8 cellular contexts compared by ENCODE assay signal in genomic region chr1:186680031-186681012, GRCh38. TPM values are rescaled to one million over a fixed set of nuclear protein-coding genes. Genes with fewer than 3 reads are reported as not detected.
DNase-seq lines count a peak whose midpoint lies in the region; ATAC-seq, FAIRE-seq and TF ChIP-seq lines count a peak whose summit lies in the region.

Gene PTGS2 (minus strand): TSS chr1:186680423. CDS start chr1:186680290, 133 bp downstream.

- no peaks in the 10 kb centered on the region for H3K27me3 ChIP-seq in esophagus (ENCODE audit: control insufficient read depth in 1 of 2, insufficient read depth in 2 of 2, low read length in 2 of 2)

- peak; percentile 77 for FAIRE-seq in A549 (lab: Jason Lieb, UNC)

- peak; percentile 48 for TF ChIP-seq CTCF in A549 (IDR thresholded peaks at IDR 0.05)

- no peaks in the 10 kb centered on the region for H3K9me3 Mint-ChIP-seq in activated CD4-positive, alpha-beta memory T cell treated with anti-CD3 and anti-CD28 coated beads, Interleukin-2, amount 10 ng/mL, durations not matched to agents 7 days and 5 days
- H3K9me3 Mint-ChIP-seq in stimulated activated effector memory CD8-positive, alpha-beta T cell treated with anti-CD3 and anti-CD28 coated beads, Interleukin-12 subunit alpha, Interleukin-12 subunit beta, amount 100 ng/mL, for 72 hours: peaks cover 2% of the 10 kb centered on the region

- peak; percentile 35 to 58; a peak in 4 of 5 replicates for TF ChIP-seq RAD21 in A549 (conservative IDR thresholded peaks at IDR 0.05 in 1 of 2, IDR thresholded peaks at IDR 0.05 in 1 of 2)

- CTCF ChIA-PET in A549 (lab: Yijun Ruan, JAX): interaction anchor here (0.6 to 2.9 kb wide), 31 partner anchors 10 to 309 kb away, joined by 3 to 24 read pairs (median 4); partner anchors contain the start of gene TPR
- CTCF ChIA-PET in activated CD4-positive, alpha-beta memory T cell treated with anti-CD3 and anti-CD28 coated beads, Interleukin-2, amount 10 ng/mL, durations not matched to agents 7 days and 5 days (lab: Charles Lee): interaction anchor here (0.8 to 1.3 kb wide), 3 partner anchors 8 to 74 kb away, joined by 3 to 4 read pairs (median 3); no protein-coding TSS in a partner anchor

- peak within 1 kb of the TSS; percentile 72 for H3K4me3 ChIP-seq in A549
- peak within 1 kb of the TSS; percentile 53 to 63 for H3K4me3 ChIP-seq in esophagus (ENCODE audit: low read depth in 1 of 2, low read length in 2 of 2)

- TF ChIP-seq EP300 in A549 (IDR thresholded peaks at IDR 0.05): peak; percentile 55 to 75; a peak in 3 of 5 replicates

- peak; percentile 90 for TF ChIP-seq POLR2A in A549 (IDR thresholded peaks at IDR 0.05; ENCODE audit: low read length)

- POLR2A ChIA-PET in A549 (lab: Yijun Ruan, JAX): interaction anchor here (0.6 to 1.9 kb wide), 8 partner anchors 36 to 306 kb away, joined by 3 to 7 read pairs (median 4); partner anchors contain the start of gene TPR
- POLR2A ChIA-PET in activated CD4-positive, alpha-beta memory T cell treated with anti-CD3 and anti-CD28 coated beads, Interleukin-2, amount 10 ng/mL, durations not matched to agents 7 days and 5 days (lab: Charles Lee): no interaction called here

- H3K4me3 Mint-ChIP-seq in activated CD4-positive, alpha-beta memory T cell treated with anti-CD3 and anti-CD28 coated beads, Interleukin-2, amount 10 ng/mL, durations not matched to agents 7 days and 5 days: peak within 1 kb of the TSS; percentile 70
- H3K4me3 Mint-ChIP-seq in stimulated activated effector memory CD8-positive, alpha-beta T cell treated with anti-CD3 and anti-CD28 coated beads, Interleukin-12 subunit alpha, Interleukin-12 subunit beta, amount 100 ng/mL, for 72 hours: peak within 1 kb of the TSS; percentile 40

- peak within 1 kb of the TSS; percentile 80 for H3K4me2 ChIP-seq in A549

- peaks cover 15% of the 10 kb centered on the region for H3K4me1 Mint-ChIP-seq in activated CD4-positive, alpha-beta memory T cell treated with anti-CD3 and anti-CD28 coated beads, Interleukin-2, amount 10 ng/mL, durations not matched to agents 7 days and 5 days
- peaks cover 6% of the 10 kb centered on the region for H3K4me1 Mint-ChIP-seq in stimulated activated effector memory CD8-positive, alpha-beta T cell treated with anti-CD3 and anti-CD28 coated beads, Interleukin-12 subunit alpha, Interleukin-12 subunit beta, amount 100 ng/mL, for 72 hours

- no peaks in the 10 kb centered on the region for H3K36me3 ChIP-seq in esophagus (ENCODE audit: control insufficient read depth in 2 of 2, insufficient read depth in 2 of 2, low read length in 1 of 2)

- H3K9me3 ChIP-seq in A549 (no peaks in the 10 kb centered on the region), esophagus (ENCODE audit: control insufficient read depth in 2 of 2, insufficient read depth in 1 of 2, low read depth in 1 of 2, low read length in 1 of 2) (no peaks in the 10 kb centered on the region)

- WGBS in A549 (ENCODE audit: missing lambda C conversion rate): 1% methylated on average over 56 of the region's 66 CpGs
- 1 to 2% methylated on average over 66 of the region's 66 CpGs for WGBS in esophagus, 2 donors

- DNase-seq in A549 (ENCODE audit: low read depth in 1 of 2, low spot score in 1 of 2) (peak; percentile 84 to 97), NCI-H345 treated with DMSO at 0.1 percent for 48 hours (lab: John Stamatoyannopoulos, UW; ENCODE audit: unreplicated experiment) (peak; percentile 47), midbrain (lab: John Stamatoyannopoulos, UW) (peak; percentile 25)
- peak; percentile 43 for DNase-seq in activated CD4-positive, alpha-beta memory T cell treated with anti-CD3 and anti-CD28 coated beads, Interleukin-2, amount 10 ng/mL, durations not matched to agents 7 days and 5 days
- DNase-seq in stimulated activated effector memory CD8-positive, alpha-beta T cell treated with anti-CD3 and anti-CD28 coated beads, Interleukin-12 subunit alpha, Interleukin-12 subunit beta, amount 100 ng/mL, for 72 hours (ENCODE audit: low spot score in 2 of 2): peak in 1 of 2 donors; percentile 49

- H3K36me3 Mint-ChIP-seq in activated CD4-positive, alpha-beta memory T cell treated with anti-CD3 and anti-CD28 coated beads, Interleukin-2, amount 10 ng/mL, durations not matched to agents 7 days and 5 days (ENCODE audit: low read depth): no peaks in the 10 kb centered on the region
- H3K36me3 Mint-ChIP-seq in stimulated activated effector memory CD8-positive, alpha-beta T cell treated with anti-CD3 and anti-CD28 coated beads, Interleukin-12 subunit alpha, Interleukin-12 subunit beta, amount 100 ng/mL, for 72 hours: no peaks in the 10 kb centered on the region

- H3K4me1 ChIP-seq in A549 (peaks cover 35% of the 10 kb centered on the region), esophagus (ENCODE audit: control insufficient read depth in 2 of 2, insufficient read depth in 2 of 2, low read length in 1 of 2) (no peaks in the 10 kb centered on the region)

- ATAC-seq in A549 (peak; percentile 98 to 99), GM18517 (IDR thresholded peaks at IDR 0.05; ENCODE audit: unreplicated experiment) (peak; percentile 89), HG02981 (IDR thresholded peaks at IDR 0.05; ENCODE audit: unreplicated experiment) (peak; percentile 88)
- peak; percentile 75 for ATAC-seq in stimulated activated effector memory CD8-positive, alpha-beta T cell treated with anti-CD3 and anti-CD28 coated beads, Interleukin-12 subunit alpha, Interleukin-12 subunit beta, amount 100 ng/mL, for 72 hours

- H3K27me3 Mint-ChIP-seq in activated CD4-positive, alpha-beta memory T cell treated with anti-CD3 and anti-CD28 coated beads, Interleukin-2, amount 10 ng/mL, durations not matched to agents 7 days and 5 days: peaks cover 48% of the 10 kb centered on the region

- H3K27ac Mint-ChIP-seq in activated CD4-positive, alpha-beta memory T cell treated with anti-CD3 and anti-CD28 coated beads, Interleukin-2, amount 10 ng/mL, durations not matched to agents 7 days and 5 days: no peak within 1 kb of the TSS
- peak within 1 kb of the TSS; percentile 55 for H3K27ac Mint-ChIP-seq in stimulated activated effector memory CD8-positive, alpha-beta T cell treated with anti-CD3 and anti-CD28 coated beads, Interleukin-12 subunit alpha, Interleukin-12 subunit beta, amount 100 ng/mL, for 72 hours

- H3K27ac ChIP-seq in A549 (peak within 1 kb of the TSS; percentile 93), esophagus (ENCODE audit: low read depth in 2 of 2, low read length in 1 of 2) (peak within 1 kb of the TSS; percentile 83 to 87)

TF ChIP-seq in A549, 52 proteins besides CTCF, POLR2A, EP300 and RAD21 (continues in another document):
- TF ChIP-seq RNF2 (IDR thresholded peaks at IDR 0.05; ENCODE audit: borderline replicate concordance, low read depth): no peak
- no peak for TF ChIP-seq KDM1A (IDR thresholded peaks at IDR 0.05; ENCODE audit: low read depth)
- TF ChIP-seq, protein P1, sequence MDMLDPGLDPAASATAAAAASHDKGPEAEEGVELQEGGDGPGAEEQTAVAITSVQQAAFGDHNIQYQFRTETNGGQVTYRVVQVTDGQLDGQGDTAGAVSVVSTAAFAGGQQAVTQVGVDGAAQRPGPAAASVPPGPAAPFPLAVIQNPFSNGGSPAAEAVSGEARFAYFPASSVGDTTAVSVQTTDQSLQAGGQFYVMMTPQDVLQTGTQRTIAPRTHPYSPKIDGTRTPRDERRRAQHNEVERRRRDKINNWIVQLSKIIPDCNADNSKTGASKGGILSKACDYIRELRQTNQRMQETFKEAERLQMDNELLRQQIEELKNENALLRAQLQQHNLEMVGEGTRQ (IDR thresholded peaks at IDR 0.05): peak; percentile 63
- TF ChIP-seq CHD2 (IDR thresholded peaks at IDR 0.05; ENCODE audit: low read length, partially characterized antibody): peak; percentile 32
- peak; percentile 75 for TF ChIP-seq MAX (IDR thresholded peaks at IDR 0.05)
- 0 out of 2 replicates have a peak, but pooled peaks have one; percentile 25 for TF ChIP-seq MAZ (IDR thresholded peaks at IDR 0.05; ENCODE audit: borderline replicate concordance, low read depth, low read length)
- TF ChIP-seq, protein P2, sequence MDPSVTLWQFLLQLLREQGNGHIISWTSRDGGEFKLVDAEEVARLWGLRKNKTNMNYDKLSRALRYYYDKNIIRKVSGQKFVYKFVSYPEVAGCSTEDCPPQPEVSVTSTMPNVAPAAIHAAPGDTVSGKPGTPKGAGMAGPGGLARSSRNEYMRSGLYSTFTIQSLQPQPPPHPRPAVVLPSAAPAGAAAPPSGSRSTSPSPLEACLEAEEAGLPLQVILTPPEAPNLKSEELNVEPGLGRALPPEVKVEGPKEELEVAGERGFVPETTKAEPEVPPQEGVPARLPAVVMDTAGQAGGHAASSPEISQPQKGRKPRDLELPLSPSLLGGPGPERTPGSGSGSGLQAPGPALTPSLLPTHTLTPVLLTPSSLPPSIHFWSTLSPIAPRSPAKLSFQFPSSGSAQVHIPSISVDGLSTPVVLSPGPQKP (IDR thresholded peaks at IDR 0.05; ENCODE audit: low read depth, low read length): peak; percentile 85; the same call in 1 of the 2 replicates
- TF ChIP-seq HOXB5 (CRISPR knock-in tag; IDR thresholded peaks at IDR 0.05): no peak
- TF ChIP-seq EHF (CRISPR knock-in tag; IDR thresholded peaks at IDR 0.05): 0 out of 2 replicates have a peak, but pooled peaks have one; percentile 5
- no peak for TF ChIP-seq SREBF2 (IDR thresholded peaks at IDR 0.05)
- TF ChIP-seq NPAS2 (CRISPR knock-in tag; IDR thresholded peaks at IDR 0.05; ENCODE audit: borderline replicate concordance): no peak
- no peak for TF ChIP-seq ZNF302 (CRISPR knock-in tag; IDR thresholded peaks at IDR 0.05)
- no peak for TF ChIP-seq RCOR1 (IDR thresholded peaks at IDR 0.05; ENCODE audit: low read depth, low read length)
- no peak for TF ChIP-seq TP53 (CRISPR knock-in tag; IDR thresholded peaks at IDR 0.05)
- no peak for TF ChIP-seq FOSL2 (IDR thresholded peaks at IDR 0.05)
- peak; percentile 44 for TF ChIP-seq FOSL2 (CRISPR knock-in tag; IDR thresholded peaks at IDR 0.05)
- no peak for TF ChIP-seq ZC3H11A (IDR thresholded peaks at IDR 0.05)
- TF ChIP-seq EHMT2 (IDR thresholded peaks at IDR 0.05; ENCODE audit: low read depth): no peak
- TF ChIP-seq NR3C1 (IDR thresholded peaks at IDR 0.05): no peak
- no peak for TF ChIP-seq MAFK (IDR thresholded peaks at IDR 0.05; ENCODE audit: partially characterized antibody)

RNA-seq across cellular contexts. Expression of gene PTGS2, which starts in this region (rescaled TPM):
- polyA plus RNA-seq in A549 (2011; rRNA removed) (127 and 140 TPM in 2 replicates), A549 (2017; fragmentation: RNase III; extraction: RNeasy Plus Mini Kit Qiagen cat#74134 plus additional on column Dnase treatment) (6.9 to 12.3 TPM (median 8.2 TPM) in 3 replicates), esophagus (1 to 10 TPM in 1 of 2 donors, under 1 TPM in 1; 0.29 to 1.4 TPM)
- 12.1 and 13.0 TPM in 2 replicates for polyA plus RNA-seq in A549 (2012; cell fraction: cytosol; rRNA removed)
- polyA plus RNA-seq in A549 (2012; cell fraction: nucleus; rRNA removed): 33.8 and 37.1 TPM in 2 replicates
- polyA minus RNA-seq in A549 (2011; rRNA and poly(A)+ RNA removed): 109 and 110 TPM in 2 replicates
- total RNA-seq in activated CD4-positive, alpha-beta memory T cell treated with anti-CD3 and anti-CD28 coated beads, Interleukin-2, amount 10 ng/mL, durations not matched to agents 7 days and 5 days: under 1 TPM; 0.13 to 0.18 TPM

Comparison
In these comparisons a context has a peak if more than half of its experiments do, and no peak if none do; other contexts are left out.
1. Peak in DNase-seq in activated CD4-positive, alpha-beta memory T cell treated with anti-CD3 and anti-CD28 coated beads, Interleukin-2, amount 10 ng/mL, durations not matched to agents 7 days and 5 days; RNA of the gene not detected or under 1 TPM.